25 cellular contexts compared by ENCODE assay signal in genomic region chr19:1632462-1633268, GRCh38. TPM values are rescaled to one million over a fixed set of nuclear protein-coding genes. Genes with fewer than 3 reads are reported as not detected.
A peak's percentile ranks its signal among the peaks of the same experiment; 100 is the strongest.
DNase-seq lines count a peak whose midpoint lies in the region; ATAC-seq and TF ChIP-seq lines count a peak whose summit lies in the region.
"Had no signal": no experiment of that assay in that cellular context is flagged by ENCODE, and none has a peak within 500 bp of the region (broad histone marks: within the 10 kb centered on the region; RNA-seq: fewer than 3 reads in every experiment).

No MANE protein-coding gene starts in this region.

- H3K4me2 ChIP-seq in H9 (ENCODE audit: insufficient read depth, insufficient read length, low read length) (no peak overlapping the region), trophoblast cell (ENCODE audit: low read length) (no peak overlapping the region)

- H3K23ac ChIP-seq in H9 (ENCODE audit: insufficient read length, low read depth, low read length) (no peak overlapping the region), trophoblast cell (ENCODE audit: low read length) (no peak overlapping the region)

- H3K23me2 ChIP-seq in H9 (ENCODE audit: insufficient read length, low read depth, low read length, poor library complexity, severe bottlenecking): no peaks in the 10 kb centered on the region

- H2BK20ac ChIP-seq in H9 (ENCODE audit: low read depth, low read length, poor library complexity, severe bottlenecking): no peak overlapping the region

- no peaks in the 10 kb centered on the region for H4K20me1 ChIP-seq in H9 (ENCODE audit: control insufficient read depth, insufficient read depth, insufficient read length)

- H3K4ac ChIP-seq in H9 (ENCODE audit: low read depth, low read length) (no peak overlapping the region), trophoblast cell (ENCODE audit: low read depth, low read length) (no peak overlapping the region)

- H3K14ac ChIP-seq in H9 (ENCODE audit: insufficient read depth, low read length): no peak overlapping the region
- no peak overlapping the region for H3K14ac ChIP-seq in trophoblast cell (ENCODE audit: low read length)

- POLR2A ChIA-PET in Panc1 (lab: Charles Lee): no interaction called here

- H3K9ac ChIP-seq in H9 (ENCODE audit: extremely low read depth, insufficient read length, low read length) (no peak overlapping the region), endodermal cell (ENCODE audit: extremely low read depth, low read length, poor library complexity, severe bottlenecking) (no peak overlapping the region), trophoblast cell (ENCODE audit: low read length) (no peak overlapping the region)

- no peak overlapping the region for H3T11ph ChIP-seq in H9 (ENCODE audit: low read length)

- H2BK12ac ChIP-seq in H9 (ENCODE audit: insufficient read length, low read depth, low read length) (no peak overlapping the region), trophoblast cell (ENCODE audit: low read length) (no peak overlapping the region)

- H3K9me3 Mint-ChIP-seq in H9 (peaks cover 0 to 3% of the 10 kb centered on the region in 2 experiments; a peak in 1 of 5 replicates), endodermal cell (peaks cover 4% of the 10 kb centered on the region)
- H3K9me3 Mint-ChIP-seq: activated naive CD4-positive, alpha-beta T cell treated with anti-CD3 and anti-CD28 coated beads, Interleukin-2, amount 50 U/mL, for 24 hours; activated T-helper 17 cell treated with anti-CD3 and anti-CD28 coated beads, Interleukin-2, amount 50 U/mL, for 72 hours; naive B cell had no signal

- intact Hi-C loops in Panc1 (cut with micrococcal nuclease; ENCODE audit: unreplicated experiment) (no loop called here), psoas muscle (cut with DNase I) (no loop called here)

- H3K4me3 Mint-ChIP-seq in H9 (no peak overlapping the region), endodermal cell (no peak overlapping the region)
- H3K4me3 Mint-ChIP-seq: activated naive CD4-positive, alpha-beta T cell treated with anti-CD3 and anti-CD28 coated beads, Interleukin-2, amount 50 U/mL, for 24 hours; activated T-helper 17 cell treated with anti-CD3 and anti-CD28 coated beads, Interleukin-2, amount 50 U/mL, for 72 hours had no signal

- no peak overlapping the region for H4K5ac ChIP-seq in H9 (ENCODE audit: insufficient read length, low read depth, low read length)

- no peak overlapping the region for H3K27ac ChIP-seq in H9 (ENCODE audit: insufficient read length, low read depth, low read length)
- no peak overlapping the region for H3K27ac ChIP-seq in Panc1 (ENCODE audit: low read length)
- no peak overlapping the region for H3K27ac ChIP-seq in endodermal cell (ENCODE audit: low read depth, low read length)
- no peak overlapping the region for H3K27ac ChIP-seq in trophoblast cell (ENCODE audit: low read depth, low read length)
- no peak overlapping the region for H3K27ac ChIP-seq in psoas muscle
- H3K27ac ChIP-seq: C4-2B, cardiac muscle cell, coronary artery, HL-60 had no signal

- no TSS peak for BruUV-seq in Panc1 (replicated peaks; lab: Mats Ljungman, UMichigan)

- no peak overlapping the region for H2BK120ac ChIP-seq in H9 (ENCODE audit: low read depth, low read length, poor library complexity, severe bottlenecking)
- no peak overlapping the region for H2BK120ac ChIP-seq in trophoblast cell (ENCODE audit: insufficient read depth, low read length, poor library complexity)

- H3K18ac ChIP-seq in H9 (ENCODE audit: insufficient read length, low read depth, low read length) (no peak overlapping the region), trophoblast cell (ENCODE audit: low read length) (peak overlapping the region; percentile 39)

- ATAC-seq in Panc1 (0 out of 2 replicates have a peak, but pooled peaks have one; percentile 8), HG02938 (IDR thresholded peaks at IDR 0.05; ENCODE audit: unreplicated experiment) (no peak), psoas muscle (no peak)
- ATAC-seq: activated T-helper 17 cell treated with anti-CD3 and anti-CD28 coated beads, Interleukin-2, amount 50 U/mL, for 72 hours; left ventricle myocardium superior; Right ventricle myocardium inferior had no signal

- H3K27me3 Mint-ChIP-seq in H9 (ENCODE audit: low read depth): no peaks in the 10 kb centered on the region
- H3K27me3 Mint-ChIP-seq in endodermal cell (ENCODE audit: insufficient read depth): no peaks in the 10 kb centered on the region
- H3K27me3 Mint-ChIP-seq: activated naive CD4-positive, alpha-beta T cell treated with anti-CD3 and anti-CD28 coated beads, Interleukin-2, amount 50 U/mL, for 24 hours; activated T-helper 17 cell treated with anti-CD3 and anti-CD28 coated beads, Interleukin-2, amount 50 U/mL, for 72 hours; naive B cell had no signal

- H4K8ac ChIP-seq in H9 (replicated peaks; ENCODE audit: insufficient read length, low read depth, low read length) (no peak overlapping the region), trophoblast cell (ENCODE audit: low read depth, low read length) (no peak overlapping the region)

- DNase-seq in H9 (no peak), Panc1 (ENCODE audit: low read depth, low spot score) (no peak), endodermal cell (no peak), trophoblast cell (no peak), T1000 (lab: John Stamatoyannopoulos, UW) (no peak), psoas muscle (no peak)
- DNase-seq: activated CD4-positive, alpha-beta T cell treated with anti-CD3 and anti-CD28 coated beads, Interleukin-2, amount 50 U/mL, for 48 hours; activated CD4-positive, CD25-positive, alpha-beta regulatory T cell; anterior cingulate cortex; Calu3; DND-41; naive B cell; NCI-H146; NCI-H446 treated with DMSO at 0.1 percent for 48 hours; NCI-H82; stimulated activated CD4-positive, alpha-beta T cell treated with anti-CD3 and anti-CD28 coated beads, Interleukin-2, amount 100 ng/mL, for 48 hours had no signal

- in situ Hi-C loops in Panc1 (cut with HindIII; ENCODE audit: low pct_unique_long_range_greater_than_20kb, low sequenced_read_pairs): no loop called here

- H3K27ac Mint-ChIP-seq in H9 (peak overlapping the region; percentile 69 to 87 (median 77); a peak in 3 of 7 replicates), endodermal cell (peak overlapping the region; percentile 68)
- H3K27ac Mint-ChIP-seq: activated naive CD4-positive, alpha-beta T cell treated with anti-CD3 and anti-CD28 coated beads, Interleukin-2, amount 50 U/mL, for 24 hours; activated T-helper 17 cell treated with anti-CD3 and anti-CD28 coated beads, Interleukin-2, amount 50 U/mL, for 72 hours had no signal

- no peak overlapping the region for H2BK15ac ChIP-seq in H9 (ENCODE audit: low read depth, low read length)

- no peak overlapping the region for H2AFZ ChIP-seq in H9 (ENCODE audit: low read length)
- H2AFZ ChIP-seq in trophoblast cell (ENCODE audit: insufficient read depth, low read length, poor library complexity): no peak overlapping the region

- no CpG with 5 or more reads among the region's 26 CpGs for WGBS in H9 (ENCODE audit: extremely low coverage, insufficient read length, low lambda C conversion rate)
- 96 to 99% methylated on average over 12 to 26 of the region's 26 CpGs for WGBS in endodermal cell (ENCODE audit: insufficient coverage in 1 of 2, insufficient read length in 1 of 2), 2 experiments
- no CpG with 5 or more reads among the region's 26 CpGs for WGBS in trophoblast cell (ENCODE audit: extremely low coverage, insufficient coverage, insufficient read length)
- 92 to 94% (median 93%) methylated on average over 24 to 26 of the region's 26 CpGs for WGBS in psoas muscle, 3 donors

- no peak overlapping the region for H4K91ac ChIP-seq in H9 (ENCODE audit: insufficient read length, low read depth, low read length)
- no peak overlapping the region for H4K91ac ChIP-seq in trophoblast cell (ENCODE audit: low read depth, low read length)

- H2BK5ac ChIP-seq in H9 (ENCODE audit: insufficient read length, low read length) (no peak overlapping the region), trophoblast cell (ENCODE audit: low read depth, low read length, poor library complexity) (no peak overlapping the region)

- TF ChIP-seq CTCF in H9 (conservative IDR thresholded peaks at IDR 0.05) (no peak), Panc1 (IDR thresholded peaks at IDR 0.05) (no peak), endodermal cell (conservative IDR thresholded peaks at IDR 0.05) (no peak), psoas muscle (IDR thresholded peaks at IDR 0.05) (no peak)

- H3K79me1 ChIP-seq in H9 (ENCODE audit: insufficient read depth, low read depth, low read length, poor library complexity, severe bottlenecking): peaks cover 11% of the 10 kb centered on the region
- no peaks in the 10 kb centered on the region for H3K79me1 ChIP-seq in trophoblast cell (ENCODE audit: low read length)

- H3K9me3 ChIP-seq in H9 (ENCODE audit: control insufficient read depth, low read depth, low read length) (no peaks in the 10 kb centered on the region), Panc1 (ENCODE audit: control insufficient read depth, insufficient read depth, low read depth, low read length) (no peaks in the 10 kb centered on the region), endodermal cell (ENCODE audit: control insufficient read depth, low read length) (no peaks in the 10 kb centered on the region), trophoblast cell (ENCODE audit: insufficient read depth, low read depth, low read length) (peaks cover 11% of the 10 kb centered on the region), psoas muscle (no peaks in the 10 kb centered on the region)

- H3K4me1 ChIP-seq in H9 (ENCODE audit: insufficient read depth, low read length): no peaks in the 10 kb centered on the region
- no peaks in the 10 kb centered on the region for H3K4me1 ChIP-seq in Panc1 (ENCODE audit: control insufficient read depth, insufficient read depth, low read length)
- no peaks in the 10 kb centered on the region for H3K4me1 ChIP-seq in endodermal cell (ENCODE audit: control insufficient read depth, insufficient read depth, low read length)
- H3K4me1 ChIP-seq in trophoblast cell (ENCODE audit: control insufficient read depth in 1 of 2, insufficient read depth in 2 of 2, low read length in 2 of 2): no peaks in the 10 kb centered on the region
- no peaks in the 10 kb centered on the region for H3K4me1 ChIP-seq in psoas muscle

- H3K4me3 ChIP-seq in Panc1 (ENCODE audit: low read depth in 2 of 2, low read length in 2 of 2): no peak overlapping the region
- H3K4me3 ChIP-seq in endodermal cell (ENCODE audit: low read length): no peak overlapping the region
- H3K4me3 ChIP-seq in trophoblast cell (ENCODE audit: low read depth, low read length): no peak overlapping the region
- no peak overlapping the region for H3K4me3 ChIP-seq in psoas muscle
- H3K4me3 ChIP-seq: cardiac muscle cell, coronary artery had no signal

- no peak overlapping the region for H2AK5ac ChIP-seq in H9 (ENCODE audit: insufficient read length, low read length)
- no peak overlapping the region for H2AK5ac ChIP-seq in trophoblast cell (ENCODE audit: low read length)

- CTCF ChIA-PET in Panc1 (lab: Charles Lee): no interaction called here

- no peak overlapping the region for H4K12ac ChIP-seq in trophoblast cell (ENCODE audit: low read depth, low read length)

- H3K36me3 Mint-ChIP-seq in H9 (ENCODE audit: insufficient read depth in 1 of 3, low read depth in 3 of 3) (peaks cover 28 to 56% (median 52%) of the 10 kb centered on the region in 3 experiments), endodermal cell (ENCODE audit: low read depth) (peaks cover 49% of the 10 kb centered on the region)

- H3K27me3 ChIP-seq in H9 (ENCODE audit: insufficient read depth, low read length) (no peaks in the 10 kb centered on the region), Panc1 (ENCODE audit: control insufficient read depth, insufficient read depth, low read length) (no peaks in the 10 kb centered on the region), endodermal cell (ENCODE audit: control insufficient read depth, insufficient read depth, low read length, poor library complexity, severe bottlenecking) (no peaks in the 10 kb centered on the region), trophoblast cell (ENCODE audit: insufficient read depth, low read length) (no peaks in the 10 kb centered on the region), psoas muscle (ENCODE audit: insufficient read depth in 3 of 3, low read length in 2 of 3) (no peaks in the 10 kb centered on the region)
- H3K27me3 ChIP-seq: cardiac muscle cell had no signal

- H3K36me3 ChIP-seq in Panc1 (ENCODE audit: control insufficient read depth, insufficient read depth, low read length) (no peaks in the 10 kb centered on the region), endodermal cell (ENCODE audit: control insufficient read depth, insufficient read depth, low read length) (peaks cover 67% of the 10 kb centered on the region), trophoblast cell (ENCODE audit: control insufficient read depth in 1 of 2, insufficient read depth in 2 of 2, low read length in 2 of 2) (peaks cover 72 to 78% of the 10 kb centered on the region in 2 experiments), psoas muscle (ENCODE audit: insufficient read depth in 1 of 2, low read depth in 1 of 2) (peaks cover 0 to 5% of the 10 kb centered on the region in 2 donors)

- H3K79me2 ChIP-seq in H9 (ENCODE audit: insufficient read depth, low read length) (peaks cover 2% of the 10 kb centered on the region; the same call in 1 of the 2 replicates), trophoblast cell (ENCODE audit: control insufficient read depth, insufficient read depth, low read length, poor library complexity) (no peaks in the 10 kb centered on the region)

- no peak overlapping the region for H3K56ac ChIP-seq in H9 (ENCODE audit: insufficient read length, low read depth, low read length)

- H3K4me1 Mint-ChIP-seq in H9: no peaks in the 10 kb centered on the region
- H3K4me1 Mint-ChIP-seq in endodermal cell: no peaks in the 10 kb centered on the region
- H3K4me1 Mint-ChIP-seq: activated T-helper 17 cell treated with anti-CD3 and anti-CD28 coated beads, Interleukin-2, amount 50 U/mL, for 72 hours had no signal

RNA-seq across cellular contexts. Expression of gene TCF3, which starts 19.8 kb away (rescaled TPM):
- total RNA-seq in H9 (2021): 304 TPM in 2 replicates
- 175 TPM for total RNA-seq in Panc1 (2021; ENCODE audit: unreplicated experiment)
- 220 TPM for polyA plus RNA-seq in Panc1 (2012; ENCODE audit: insufficient read length)
- total RNA-seq in endodermal cell: 100 to 1,000 TPM; 233 to 268 TPM
- polyA plus RNA-seq in endodermal cell (2013, experiment 1 of 2): 225 TPM
- 225 TPM for polyA plus RNA-seq in endodermal cell (2013, experiment 2 of 2)
- 148 and 149 TPM in 2 replicates for polyA plus RNA-seq in trophoblast cell (2013)
- total RNA-seq in psoas muscle: 10 to 100 TPM; 20.1 to 26.7 (median 23.0) TPM
- polyA plus RNA-seq in psoas muscle: 10 to 100 TPM; 24.6 to 33.8 (median 31.2) TPM

RNA-seq across cellular contexts. Expression of gene UQCR11, which starts 27.4 kb away (rescaled TPM):
- total RNA-seq in H9 (2021) (166 and 174 TPM in 2 replicates), Panc1 (2021; ENCODE audit: unreplicated experiment) (300 TPM), endodermal cell (100 to 1,000 TPM; 171 to 195 TPM), psoas muscle (100 to 1,000 TPM; 408 to 534 (median 501) TPM)
- polyA plus RNA-seq in Panc1 (2012; ENCODE audit: insufficient read length): 270 TPM
- 139 TPM for polyA plus RNA-seq in endodermal cell (2013, experiment 1 of 2)
- polyA plus RNA-seq in endodermal cell (2013, experiment 2 of 2): 137 TPM
- 125 and 128 TPM in 2 replicates for polyA plus RNA-seq in trophoblast cell (2013)
- polyA plus RNA-seq in psoas muscle: 100 to 1,000 TPM; 320 to 337 (median 334) TPM

RNA-seq across cellular contexts. Expression of gene MBD3, which starts 40.0 kb away (rescaled TPM):
- total RNA-seq in H9 (2021) (126 and 128 TPM in 2 replicates), Panc1 (2021; ENCODE audit: unreplicated experiment) (139 TPM), endodermal cell (100 to 1,000 TPM; 108 TPM), psoas muscle (10 to 100 TPM; 44.1 to 83.6 (median 62.8) TPM)
- 96.7 TPM for polyA plus RNA-seq in Panc1 (2012; ENCODE audit: insufficient read length)
- polyA plus RNA-seq in endodermal cell (2013, experiment 1 of 2): 61.7 TPM
- 63.0 TPM for polyA plus RNA-seq in endodermal cell (2013, experiment 2 of 2)
- 98.4 and 103 TPM in 2 replicates for polyA plus RNA-seq in trophoblast cell (2013)
- 100 to 1,000 TPM in 2 of 3 donors, 10 to 100 TPM in 1; 83.6 to 137 (median 119) TPM for polyA plus RNA-seq in psoas muscle
